1 cellular context compared by ENCODE assay signal in the genomic region with DNA sequence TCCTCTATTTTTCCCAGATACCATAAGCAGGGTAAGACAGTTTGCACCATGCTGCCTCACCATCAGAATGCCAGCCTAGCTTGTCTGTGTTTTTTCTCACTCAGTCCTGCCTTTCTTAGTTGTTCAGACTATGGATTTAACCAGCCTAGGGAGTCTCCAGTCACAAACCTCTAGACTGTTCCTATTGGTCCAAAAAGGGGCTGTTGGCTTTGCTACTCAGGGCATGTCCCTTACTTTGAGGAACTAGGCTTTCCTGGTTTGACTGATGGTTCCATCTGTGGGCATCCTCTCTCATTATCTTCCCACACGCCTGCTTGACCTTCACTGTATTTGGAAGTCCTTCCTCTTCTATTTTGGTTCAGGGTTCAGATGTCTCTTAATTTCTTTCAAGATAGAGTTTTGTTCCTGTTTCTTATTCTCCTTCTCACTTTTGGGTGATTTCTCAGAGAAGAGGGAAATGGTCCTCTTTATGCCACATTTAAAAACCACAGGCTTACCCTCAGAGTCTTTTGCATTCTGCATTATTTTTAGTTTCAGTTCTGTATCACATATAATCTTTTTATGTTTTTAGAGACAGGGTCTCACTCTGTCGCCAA.
TF ChIP-seq lines count a peak whose summit lies in the region.

No MANE protein-coding gene starts in this region.

TF ChIP-seq in HepG2, 621 proteins besides CTCF, POLR2A, EP300 and RAD21:
- no peak for TF ChIP-seq NFE2L1 (CRISPR knock-in tag; IDR thresholded peaks at IDR 0.05; ENCODE audit: borderline replicate concordance)
- TF ChIP-seq, protein P1, sequence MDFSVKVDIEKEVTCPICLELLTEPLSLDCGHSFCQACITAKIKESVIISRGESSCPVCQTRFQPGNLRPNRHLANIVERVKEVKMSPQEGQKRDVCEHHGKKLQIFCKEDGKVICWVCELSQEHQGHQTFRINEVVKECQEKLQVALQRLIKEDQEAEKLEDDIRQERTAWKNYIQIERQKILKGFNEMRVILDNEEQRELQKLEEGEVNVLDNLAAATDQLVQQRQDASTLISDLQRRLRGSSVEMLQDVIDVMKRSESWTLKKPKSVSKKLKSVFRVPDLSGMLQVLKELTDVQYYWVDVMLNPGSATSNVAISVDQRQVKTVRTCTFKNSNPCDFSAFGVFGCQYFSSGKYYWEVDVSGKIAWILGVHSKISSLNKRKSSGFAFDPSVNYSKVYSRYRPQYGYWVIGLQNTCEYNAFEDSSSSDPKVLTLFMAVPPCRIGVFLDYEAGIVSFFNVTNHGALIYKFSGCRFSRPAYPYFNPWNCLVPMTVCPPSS (IDR thresholded peaks at IDR 0.05) = no peak
- TF ChIP-seq TSC22D2 (CRISPR knock-in tag; IDR thresholded peaks at IDR 0.05; ENCODE audit: borderline replicate concordance) = no peak
- no peak for TF ChIP-seq TEAD2 (CRISPR knock-in tag; IDR thresholded peaks at IDR 0.05)
- no peak for TF ChIP-seq HHEX (CRISPR knock-in tag; IDR thresholded peaks at IDR 0.05)
- TF ChIP-seq ZNF160 (CRISPR knock-in tag; IDR thresholded peaks at IDR 0.05) = no peak
- TF ChIP-seq ZNF501 (CRISPR knock-in tag; IDR thresholded peaks at IDR 0.05) = no peak
- no peak for TF ChIP-seq SRSF1 (optimal IDR thresholded peaks at IDR 0.05; ENCODE audit: low read depth, low read length)
- TF ChIP-seq, protein P2, sequence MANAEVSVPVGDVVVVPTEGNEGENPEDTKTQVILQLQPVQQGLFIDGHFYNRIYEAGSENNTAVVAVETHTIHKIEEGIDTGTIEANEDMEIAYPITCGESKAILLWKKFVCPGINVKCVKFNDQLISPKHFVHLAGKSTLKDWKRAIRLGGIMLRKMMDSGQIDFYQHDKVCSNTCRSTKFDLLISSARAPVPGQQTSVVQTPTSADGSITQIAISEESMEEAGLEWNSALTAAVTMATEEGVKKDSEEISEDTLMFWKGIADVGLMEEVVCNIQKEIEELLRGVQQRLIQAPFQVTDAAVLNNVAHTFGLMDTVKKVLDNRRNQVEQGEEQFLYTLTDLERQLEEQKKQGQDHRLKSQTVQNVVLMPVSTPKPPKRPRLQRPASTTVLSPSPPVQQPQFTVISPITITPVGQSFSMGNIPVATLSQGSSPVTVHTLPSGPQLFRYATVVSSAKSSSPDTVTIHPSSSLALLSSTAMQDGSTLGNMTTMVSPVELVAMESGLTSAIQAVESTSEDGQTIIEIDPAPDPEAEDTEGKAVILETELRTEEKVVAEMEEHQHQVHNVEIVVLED (CRISPR knock-in tag; IDR thresholded peaks at IDR 0.05; ENCODE audit: borderline replicate concordance) = no peak
- no peak for TF ChIP-seq RELA (CRISPR knock-in tag; IDR thresholded peaks at IDR 0.05)
- no peak for TF ChIP-seq GATAD2A (CRISPR knock-in tag; IDR thresholded peaks at IDR 0.05)
- TF ChIP-seq, protein P3, sequence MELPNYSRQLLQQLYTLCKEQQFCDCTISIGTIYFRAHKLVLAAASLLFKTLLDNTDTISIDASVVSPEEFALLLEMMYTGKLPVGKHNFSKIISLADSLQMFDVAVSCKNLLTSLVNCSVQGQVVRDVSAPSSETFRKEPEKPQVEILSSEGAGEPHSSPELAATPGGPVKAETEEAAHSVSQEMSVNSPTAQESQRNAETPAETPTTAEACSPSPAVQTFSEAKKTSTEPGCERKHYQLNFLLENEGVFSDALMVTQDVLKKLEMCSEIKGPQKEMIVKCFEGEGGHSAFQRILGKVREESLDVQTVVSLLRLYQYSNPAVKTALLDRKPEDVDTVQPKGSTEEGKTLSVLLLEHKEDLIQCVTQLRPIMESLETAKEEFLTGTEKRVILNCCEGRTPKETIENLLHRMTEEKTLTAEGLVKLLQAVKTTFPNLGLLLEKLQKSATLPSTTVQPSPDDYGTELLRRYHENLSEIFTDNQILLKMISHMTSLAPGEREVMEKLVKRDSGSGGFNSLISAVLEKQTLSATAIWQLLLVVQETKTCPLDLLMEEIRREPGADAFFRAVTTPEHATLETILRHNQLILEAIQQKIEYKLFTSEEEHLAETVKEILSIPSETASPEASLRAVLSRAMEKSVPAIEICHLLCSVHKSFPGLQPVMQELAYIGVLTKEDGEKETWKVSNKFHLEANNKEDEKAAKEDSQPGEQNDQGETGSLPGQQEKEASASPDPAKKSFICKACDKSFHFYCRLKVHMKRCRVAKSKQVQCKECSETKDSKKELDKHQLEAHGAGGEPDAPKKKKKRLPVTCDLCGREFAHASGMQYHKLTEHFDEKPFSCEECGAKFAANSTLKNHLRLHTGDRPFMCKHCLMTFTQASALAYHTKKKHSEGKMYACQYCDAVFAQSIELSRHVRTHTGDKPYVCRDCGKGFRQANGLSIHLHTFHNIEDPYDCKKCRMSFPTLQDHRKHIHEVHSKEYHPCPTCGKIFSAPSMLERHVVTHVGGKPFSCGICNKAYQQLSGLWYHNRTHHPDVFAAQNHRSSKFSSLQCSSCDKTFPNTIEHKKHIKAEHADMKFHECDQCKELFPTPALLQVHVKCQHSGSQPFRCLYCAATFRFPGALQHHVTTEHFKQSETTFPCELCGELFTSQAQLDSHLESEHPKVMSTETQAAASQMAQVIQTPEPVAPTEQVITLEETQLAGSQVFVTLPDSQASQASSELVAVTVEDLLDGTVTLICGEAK (IDR thresholded peaks at IDR 0.05) = no peak
- TF ChIP-seq, protein P3 (CRISPR knock-in tag; IDR thresholded peaks at IDR 0.05) = no peak
- no peak for TF ChIP-seq GTF2F1 (IDR thresholded peaks at IDR 0.05; ENCODE audit: low read length)
- TF ChIP-seq ZBTB8A (CRISPR knock-in tag; IDR thresholded peaks at IDR 0.05; ENCODE audit: borderline replicate concordance, low read depth) = no peak
- TF ChIP-seq, protein P4, sequence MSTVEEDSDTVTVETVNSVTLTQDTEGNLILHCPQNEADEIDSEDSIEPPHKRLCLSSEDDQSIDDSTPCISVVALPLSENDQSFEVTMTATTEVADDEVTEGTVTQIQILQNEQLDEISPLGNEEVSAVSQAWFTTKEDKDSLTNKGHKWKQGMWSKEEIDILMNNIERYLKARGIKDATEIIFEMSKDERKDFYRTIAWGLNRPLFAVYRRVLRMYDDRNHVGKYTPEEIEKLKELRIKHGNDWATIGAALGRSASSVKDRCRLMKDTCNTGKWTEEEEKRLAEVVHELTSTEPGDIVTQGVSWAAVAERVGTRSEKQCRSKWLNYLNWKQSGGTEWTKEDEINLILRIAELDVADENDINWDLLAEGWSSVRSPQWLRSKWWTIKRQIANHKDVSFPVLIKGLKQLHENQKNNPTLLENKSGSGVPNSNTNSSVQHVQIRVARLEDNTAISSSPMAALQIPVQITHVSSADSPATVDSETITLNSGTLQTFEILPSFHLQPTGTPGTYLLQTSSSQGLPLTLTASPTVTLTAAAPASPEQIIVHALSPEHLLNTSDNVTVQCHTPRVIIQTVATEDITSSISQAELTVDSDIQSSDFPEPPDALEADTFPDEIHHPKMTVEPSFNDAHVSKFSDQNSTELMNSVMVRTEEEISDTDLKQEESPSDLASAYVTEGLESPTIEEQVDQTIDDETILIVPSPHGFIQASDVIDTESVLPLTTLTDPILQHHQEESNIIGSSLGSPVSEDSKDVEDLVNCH (CRISPR knock-in tag; IDR thresholded peaks at IDR 0.05) = no peak
- no peak for TF ChIP-seq ZNF577 (CRISPR knock-in tag; IDR thresholded peaks at IDR 0.05; ENCODE audit: borderline replicate concordance, low read depth)
- TF ChIP-seq SMYD3 (CRISPR knock-in tag; IDR thresholded peaks at IDR 0.05) = no peak
- TF ChIP-seq KDM2A (CRISPR knock-in tag; IDR thresholded peaks at IDR 0.05; ENCODE audit: borderline replicate concordance, low read depth) = no peak
